In the genomic region with DNA sequence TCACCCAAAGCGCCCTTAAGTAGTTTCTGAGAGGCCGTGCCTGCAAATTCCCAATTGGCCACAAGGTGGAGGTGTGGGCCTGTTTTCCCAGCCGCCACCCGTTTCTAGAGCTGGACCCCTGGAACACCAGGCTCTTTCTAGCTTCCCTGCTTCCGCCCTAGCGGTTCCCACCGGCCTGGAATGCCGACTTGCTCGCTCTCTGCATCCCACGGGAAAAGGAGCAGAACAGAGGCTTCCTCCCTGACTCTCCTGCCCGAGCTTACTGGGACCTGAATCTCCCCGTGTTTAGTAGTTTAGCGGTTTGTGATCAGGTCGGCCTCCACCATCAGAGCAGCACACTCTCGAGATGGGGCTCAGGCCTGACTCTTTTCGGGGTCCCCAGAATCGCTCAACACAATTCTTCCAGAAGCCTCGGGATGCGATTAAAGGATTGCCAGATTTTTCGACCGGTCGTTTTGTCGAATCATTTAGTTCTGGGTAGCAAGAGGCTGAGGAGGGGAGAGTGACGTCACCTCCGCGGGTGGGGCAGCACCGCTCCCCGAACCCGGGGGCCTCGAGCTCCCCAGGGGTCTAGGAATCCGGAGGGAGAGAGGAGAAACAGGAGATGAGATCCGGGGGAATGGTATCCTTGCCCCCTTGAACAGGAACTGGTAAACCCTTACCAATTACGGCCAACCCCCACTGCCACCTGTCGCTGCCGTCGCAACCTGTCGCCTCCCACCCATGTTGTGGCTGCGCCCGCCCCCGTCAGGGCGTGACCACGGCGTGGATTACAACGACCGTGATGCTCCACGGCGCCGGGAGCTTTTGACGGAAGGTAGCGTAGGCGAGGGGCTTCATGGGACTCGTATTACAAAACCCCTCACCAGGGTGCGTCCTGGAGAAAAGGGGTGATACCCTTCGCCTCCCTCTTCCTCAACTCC, we compare ENCODE assay signal across 8 cellular contexts. TPM values are rescaled to one million over a fixed set of nuclear protein-coding genes. Genes with fewer than 3 reads are reported as not detected.
DNase-seq lines count a peak whose midpoint lies in the region; ATAC-seq and TF ChIP-seq lines count a peak whose summit lies in the region.

No MANE protein-coding gene starts in this region.

- no peak for TF ChIP-seq EP300 in upper lobe of left lung (IDR thresholded peaks at IDR 0.05)

- H3K9me3 Mint-ChIP-seq in progenitor cell of endocrine pancreas (ENCODE audit: low read depth) = no peaks in the 10 kb centered on the region

- H3K36me3 ChIP-seq in KMS-11 (ENCODE audit: insufficient read depth) (no peaks in the 10 kb centered on the region), upper lobe of left lung (peaks cover 0 to 10% (median 3%) of the 10 kb centered on the region in 4 donors)

- DNase-seq in AML-193 (lab: John Stamatoyannopoulos, UW) (peak; percentile 12 to 21), SHP77 treated with DMSO at 0.1 percent for 48 hours (lab: John Stamatoyannopoulos, UW) (peak; percentile 51), head of caudate nucleus (peak; percentile 60 to 92 (median 85)), progenitor cell of endocrine pancreas (ENCODE audit: low spot score, unreplicated experiment) (peak; percentile 55), upper lobe of left lung (peak; percentile 83 to 93)
- peak; percentile 90 for DNase-seq in activated naive CD4-positive, alpha-beta T cell treated with Interleukin-2 at 50 U/mL for 16 hours

- H3K4me2 ChIP-seq in KMS-11 = peak overlapping the region; percentile 94

- peak overlapping the region; percentile 67 for H3K9ac ChIP-seq in KMS-11

- H3K4me1 ChIP-seq in KMS-11 (ENCODE audit: low read depth, poor library complexity, severe bottlenecking) (peaks cover 5% of the 10 kb centered on the region), upper lobe of left lung (peaks cover 5 to 33% (median 12%) of the 10 kb centered on the region in 4 donors)

- peak overlapping the region; percentile 98 for H2AFZ ChIP-seq in KMS-11 (ENCODE audit: low read depth)

- peak; percentile 57 for ATAC-seq in GM19035 (IDR thresholded peaks at IDR 0.05; ENCODE audit: unreplicated experiment)
- peak; percentile 85 to 91 for ATAC-seq in upper lobe of left lung (ENCODE audit: low FRiP score in 2 of 2)

- intact Hi-C loops in head of caudate nucleus (cut with DNase I) = no loop called here

- H3K9me3 ChIP-seq in upper lobe of left lung = no peaks in the 10 kb centered on the region

- WGBS in upper lobe of left lung, 2 donors = 15 to 39% methylated on average over 48 to 52 of the region's 54 CpGs

- no peak overlapping the region for H3K27ac Mint-ChIP-seq in progenitor cell of endocrine pancreas

- TF ChIP-seq POLR2A in upper lobe of left lung (IDR thresholded peaks at IDR 0.05) = peak in 1 of 4 donors; percentile 61

- H3K27me3 ChIP-seq in KMS-11 (ENCODE audit: insufficient read depth, low read depth) = peaks cover 61% of the 10 kb centered on the region
- H3K27me3 ChIP-seq in upper lobe of left lung = no peaks in the 10 kb centered on the region

- peaks cover 5% of the 10 kb centered on the region for H3K27me3 Mint-ChIP-seq in progenitor cell of endocrine pancreas

- H3K36me3 Mint-ChIP-seq in progenitor cell of endocrine pancreas (ENCODE audit: insufficient read depth) = peaks cover 2% of the 10 kb centered on the region

- no peaks in the 10 kb centered on the region for H3K79me2 ChIP-seq in KMS-11 (ENCODE audit: insufficient read depth, low read depth)

- TF ChIP-seq CTCF in KMS-11 (conservative IDR thresholded peaks at IDR 0.05; ENCODE audit: low read depth, low read length) = peak; percentile 91
- peak; percentile 76 for TF ChIP-seq CTCF in progenitor cell of endocrine pancreas (IDR thresholded peaks at IDR 0.05; ENCODE audit: unreplicated experiment)
- TF ChIP-seq CTCF in upper lobe of left lung (IDR thresholded peaks at IDR 0.05) = peak; percentile 84 to 94 (median 90)

- peak overlapping the region; percentile 60 for H3K27ac ChIP-seq in KMS-11
- peak overlapping the region; percentile 72 to 88 (median 88) for H3K27ac ChIP-seq in upper lobe of left lung

- H4K20me1 ChIP-seq in KMS-11 (ENCODE audit: insufficient read depth) = no peaks in the 10 kb centered on the region

- no peaks in the 10 kb centered on the region for H3K4me1 Mint-ChIP-seq in progenitor cell of endocrine pancreas (ENCODE audit: low read depth)

- H3K4me3 Mint-ChIP-seq in progenitor cell of endocrine pancreas (ENCODE audit: low read depth) = no peak overlapping the region

- H3K4me3 ChIP-seq in KMS-11 (IDR thresholded peaks at IDR 0.05; ENCODE audit: insufficient read depth, low read depth, low read length) (no peak overlapping the region), upper lobe of left lung (peak overlapping the region; percentile 20 to 53 (median 48))

RNA-seq across cellular contexts. Expression of gene NAPSA, which starts 8.0 kb away (rescaled TPM):
- total RNA-seq in progenitor cell of endocrine pancreas (2.3 and 2.7 TPM in 2 replicates), upper lobe of left lung (1,000 to 10,000 TPM; 1,043 to 3,140 (median 1,660) TPM)

RNA-seq across cellular contexts. Expression of gene NR1H2, which starts 18.8 kb away (rescaled TPM):
- total RNA-seq in progenitor cell of endocrine pancreas (28.3 and 29.1 TPM in 2 replicates), upper lobe of left lung (100 to 1,000 TPM in 4 of 6 donors, 10 to 100 TPM in 2; 98.3 to 170 (median 123) TPM)

RNA-seq across cellular contexts. Expression of gene POLD1, which starts 26.7 kb away (rescaled TPM):
- total RNA-seq in progenitor cell of endocrine pancreas (91.4 and 99.5 TPM in 2 replicates), upper lobe of left lung (10 to 100 TPM; 20.5 to 66.0 (median 44.0) TPM)

RNA-seq across cellular contexts. Expression of gene KCNC3, which starts 28.3 kb away (rescaled TPM):
- total RNA-seq in progenitor cell of endocrine pancreas (19.8 and 23.6 TPM in 2 replicates), upper lobe of left lung (10 to 100 TPM in 4 of 6 donors, 1 to 10 TPM in 2; 3.8 to 15.7 (median 12.2) TPM)

Comparison
In these comparisons a context has a peak if more than half of its experiments do, and no peak if none do; other contexts are left out.
1. DNase-seq: peak in every context shown above with its lines; median percentile 90 in activated naive CD4-positive, alpha-beta T cell treated with Interleukin-2 at 50 U/mL for 16 hours; 88 in upper lobe of left lung; 85 in head of caudate nucleus; 55 in progenitor cell of endocrine pancreas; 51 in SHP77 treated with DMSO at 0.1 percent for 48 hours; 16 in AML-193.
2. RNA of gene NAPSA, which starts 8.0 kb away (total RNA-seq): 1,043 to 3,140 TPM in upper lobe of left lung; 2.3 to 2.7 TPM in progenitor cell of endocrine pancreas; every median in the first group is over 100 times any median in the second.
3. Peak in every context shown above with its lines, with median percentiles within 50 percentile points of each other: CTCF ChIP-seq.